18 cellular contexts compared by ENCODE assay signal in genomic region chr3:136366289-136366688, GRCh38.
A peak's percentile ranks its signal among the peaks of the same experiment; 100 is the strongest.
DNase-seq lines count a peak whose midpoint lies in the region; ATAC-seq and TF ChIP-seq lines count a peak whose summit lies in the region.
"Had no signal": no experiment of that assay in that cellular context is flagged by ENCODE, and none has a peak within 500 bp of the region (broad histone marks: within the 10 kb centered on the region; RNA-seq: fewer than 3 reads in every experiment).

No MANE protein-coding gene starts in this region.

- peak overlapping the region; percentile 34 for H3K4me2 ChIP-seq in Karpas-422 (ENCODE audit: low read depth, low read length, poor library complexity, severe bottlenecking)

- H3K36me3 ChIP-seq in Karpas-422 (ENCODE audit: insufficient read depth, low read length) = no peaks in the 10 kb centered on the region
- H3K36me3 ChIP-seq: uterus had no signal

- no peaks in the 10 kb centered on the region for H4K20me1 ChIP-seq in Karpas-422 (ENCODE audit: insufficient read depth, low read depth, low read length)

- ATAC-seq in GM21576 (IDR thresholded peaks at IDR 0.05; ENCODE audit: unreplicated experiment) = no peak
- ATAC-seq in GM21381 (IDR thresholded peaks at IDR 0.05; ENCODE audit: unreplicated experiment) = no peak
- ATAC-seq: activated CD8-positive, alpha-beta T cell treated with anti-CD3 and anti-CD28 coated beads for 36 hours; psoas muscle had no signal

- H2AFZ ChIP-seq in Karpas-422 (ENCODE audit: low read length) = peak overlapping the region; percentile 31; the same call in 1 of the 2 replicates

- no peak overlapping the region for H3K9ac ChIP-seq in Karpas-422 (ENCODE audit: low read length)

- no peak overlapping the region for H3K4me3 ChIP-seq in AG10803 (ENCODE audit: low read length)
- H3K4me3 ChIP-seq in Karpas-422 (ENCODE audit: low read length) = no peak overlapping the region
- no peak overlapping the region for H3K4me3 ChIP-seq in fibroblast of pulmonary artery (replicated peaks; ENCODE audit: low read depth, low read length)
- H3K4me3 ChIP-seq: coronary artery, psoas muscle, stomach, uterus had no signal

- H3K27me3 ChIP-seq in Karpas-422 (ENCODE audit: low read length) = no peaks in the 10 kb centered on the region
- H3K27me3 ChIP-seq: stomach, uterus had no signal

- no peaks in the 10 kb centered on the region for H3K9me2 ChIP-seq in Karpas-422 (replicated peaks; ENCODE audit: insufficient read depth, low read length)

- TF ChIP-seq CTCF in AG10803 (conservative IDR thresholded peaks at IDR 0.05; ENCODE audit: low read length) = no peak
- no peak for TF ChIP-seq CTCF in fibroblast of pulmonary artery (IDR thresholded peaks at IDR 0.05; ENCODE audit: low read length, missing control alignments)

- no peaks in the 10 kb centered on the region for H3K79me2 ChIP-seq in Karpas-422 (ENCODE audit: low read length)

- peak overlapping the region; percentile 25 for H3K27ac ChIP-seq in Karpas-422 (ENCODE audit: low read length)
- H3K27ac ChIP-seq: coronary artery, HL-60, psoas muscle, RWPE1, stomach, uterus, VCaP had no signal

- H3K4me1 ChIP-seq in Karpas-422 (ENCODE audit: low read length) = peaks cover 28% of the 10 kb centered on the region
- H3K4me1 ChIP-seq: stomach, uterus had no signal

- DNase-seq in AG10803 (ENCODE audit: low read depth) = peak; percentile 69
- DNase-seq in Karpas-422 = no peak
- peak; percentile 9 for DNase-seq in RPMI7951 (ENCODE audit: low read depth)
- peak; percentile 34 for DNase-seq in fibroblast of pulmonary artery (ENCODE audit: low read depth)
- DNase-seq in iPS-NIHi7 (ENCODE audit: extremely low spot score) = no peak
- no peak for DNase-seq in GM19240 (ENCODE audit: insufficient read length, low spot score)
- DNase-seq: activated CD8-positive, alpha-beta T cell treated with anti-CD3 and anti-CD28 coated beads for 36 hours; KBM-7; NCI-H187; psoas muscle; stomach; uterus had no signal

- no peaks in the 10 kb centered on the region for H3K9me3 ChIP-seq in Karpas-422 (ENCODE audit: low read length)
- H3K9me3 ChIP-seq: psoas muscle, stomach, uterus had no signal

Comparison
In these comparisons a context has a peak if more than half of its experiments do, and no peak if none do; other contexts are left out.
1. DNase-seq: peak in AG10803 (single experiment), RPMI7951 (single experiment) and fibroblast of pulmonary artery (single experiment); none in Karpas-422 (single experiment), iPS-NIHi7 (single experiment) and GM19240 (single experiment).